In the genomic region with DNA sequence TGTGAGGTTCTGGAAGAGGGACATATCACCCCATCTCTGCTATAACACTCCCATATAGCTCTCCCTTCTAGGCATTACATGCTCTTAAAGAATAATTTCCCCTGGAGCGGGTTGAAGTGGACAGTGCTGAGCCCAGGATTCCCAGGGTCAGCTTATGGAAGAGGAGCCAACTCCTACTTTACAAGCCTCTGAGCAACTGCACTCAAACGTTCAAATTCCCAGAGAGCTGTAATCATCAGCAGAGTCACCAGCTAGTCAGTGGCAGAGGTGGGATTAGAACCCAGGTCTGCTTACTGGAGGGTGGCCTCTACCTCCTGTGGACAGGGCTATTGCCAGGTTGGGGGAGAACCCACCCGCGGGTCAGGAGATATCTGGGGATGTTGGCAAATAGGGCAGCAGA, we compare ENCODE assay signal across 12 cellular contexts. TPM values are rescaled to one million over a fixed set of nuclear protein-coding genes. Genes with fewer than 3 reads are reported as not detected.
DNase-seq lines count a peak whose midpoint lies in the region; ATAC-seq and TF ChIP-seq lines count a peak whose summit lies in the region.
"Had no signal": no experiment of that assay in that cellular context is flagged by ENCODE, and none has a peak within 500 bp of the region (broad histone marks: within the 10 kb centered on the region; RNA-seq: fewer than 3 reads in every experiment).

No MANE protein-coding gene starts in this region.

- 49 to 53% methylated on average over 4 of the region's 4 CpGs for WGBS in GM23248 (ENCODE audit: low coverage in 1 of 2, low lambda C conversion rate in 2 of 2, missing lambda C conversion rate in 2 of 2), 2 experiments
- WGBS in esophagus squamous epithelium, 2 donors, result 17 to 44% methylated on average over 1 to 3 of the region's 4 CpGs

- ATAC-seq in HG02840 (IDR thresholded peaks at IDR 0.05; ENCODE audit: low FRiP score, unreplicated experiment), result no peak
- ATAC-seq: activated naive CD4-positive, alpha-beta T cell treated with anti-CD3 and anti-CD28 coated beads, Interleukin-2, amount 50 U/mL, for 72 hours had no signal

- no peak overlapping the region for H3K9ac ChIP-seq in GM23248
- H3K9ac ChIP-seq in neural progenitor cell, result no peak overlapping the region

- in situ Hi-C loops in GM23248 (cut with MboI), result no loop called here

- H3K27me3 Mint-ChIP-seq in neural progenitor cell (ENCODE audit: insufficient read depth, low read depth), result peaks cover 20% of the 10 kb centered on the region

- H3K79me2 ChIP-seq in GM23248 (ENCODE audit: insufficient read depth) (no peaks in the 10 kb centered on the region), neural progenitor cell (ENCODE audit: low read depth) (no peaks in the 10 kb centered on the region)

- intact Hi-C loops in esophagus squamous epithelium (cut with DNase I), result no loop called here

- H4K20me1 ChIP-seq in GM23248 (ENCODE audit: insufficient read depth) (no peaks in the 10 kb centered on the region), neural progenitor cell (ENCODE audit: low read depth) (peaks cover 53% of the 10 kb centered on the region)

- H3K36me3 Mint-ChIP-seq in neural progenitor cell, result no peaks in the 10 kb centered on the region
- H3K36me3 Mint-ChIP-seq: activated naive CD4-positive, alpha-beta T cell treated with anti-CD3 and anti-CD28 coated beads, Interleukin-2, amount 50 U/mL, for 72 hours had no signal

- no peak overlapping the region for H3K4me3 ChIP-seq in GM23248
- H3K4me3 ChIP-seq in esophagus squamous epithelium, result peak overlapping the region; percentile 87 to 95 (median 92)
- H3K4me3 ChIP-seq in neural progenitor cell, result peak overlapping the region; percentile 92
- no peak overlapping the region for H3K4me3 ChIP-seq in H7 (ENCODE audit: insufficient read depth, low read depth, low read length)

- no peaks in the 10 kb centered on the region for H3K36me3 ChIP-seq in GM23248 (ENCODE audit: low read depth)
- H3K36me3 ChIP-seq in esophagus squamous epithelium, result peaks cover 0 to 21% (median 4%) of the 10 kb centered on the region in 3 donors
- no peaks in the 10 kb centered on the region for H3K36me3 ChIP-seq in neural progenitor cell
- H3K36me3 ChIP-seq in H7 (replicated peaks; ENCODE audit: control insufficient read depth, insufficient read depth, low read length), result no peaks in the 10 kb centered on the region; the same call in 1 of the 2 replicates

- 0 out of 2 replicates have a peak, but pooled peaks cover 5% of the 10 kb centered on the region for H3F3A ChIP-seq in GM23248 (ENCODE audit: insufficient read depth)
- peaks cover 28% of the 10 kb centered on the region for H3F3A ChIP-seq in neural progenitor cell (ENCODE audit: low read depth)

- H3K9me3 Mint-ChIP-seq in neural progenitor cell, result no peaks in the 10 kb centered on the region
- H3K9me3 Mint-ChIP-seq: activated naive CD4-positive, alpha-beta T cell treated with anti-CD3 and anti-CD28 coated beads, Interleukin-2, amount 50 U/mL, for 72 hours had no signal

- peak overlapping the region; percentile 82 for H3K4me3 Mint-ChIP-seq in neural progenitor cell

- no peak overlapping the region for H3K4me2 ChIP-seq in GM23248 (ENCODE audit: unreplicated experiment)
- H3K4me2 ChIP-seq in neural progenitor cell, result peak overlapping the region; percentile 97

- H3K4me1 ChIP-seq in GM23248 (ENCODE audit: insufficient read depth) (peaks cover 4% of the 10 kb centered on the region; the same call in 1 of the 2 replicates), esophagus squamous epithelium (peaks cover 6 to 83% (median 44%) of the 10 kb centered on the region in 3 donors), neural progenitor cell (peaks cover 29% of the 10 kb centered on the region)

- H3K9me3 ChIP-seq in GM23248 (ENCODE audit: low read depth), result no peaks in the 10 kb centered on the region
- H3K9me3 ChIP-seq in esophagus squamous epithelium, result no peaks in the 10 kb centered on the region
- H3K9me3 ChIP-seq in neural progenitor cell (ENCODE audit: low read depth), result no peaks in the 10 kb centered on the region

- no peaks in the 10 kb centered on the region for H3K9me2 ChIP-seq in GM23248 (ENCODE audit: insufficient read depth)

- H3K4me1 Mint-ChIP-seq in neural progenitor cell, result peaks cover 37% of the 10 kb centered on the region

- H3K27me3 ChIP-seq in GM23248 (replicated peaks; ENCODE audit: insufficient read depth) (peaks cover 4% of the 10 kb centered on the region), esophagus squamous epithelium (peaks cover 0 to 13% (median 0%) of the 10 kb centered on the region in 4 donors), neural progenitor cell (peaks cover 32% of the 10 kb centered on the region), H7 (ENCODE audit: control insufficient read depth, insufficient read depth, low read length) (peaks cover 13% of the 10 kb centered on the region)

- H2AFZ ChIP-seq in GM23248 (no peak overlapping the region), neural progenitor cell (replicated peaks) (no peak overlapping the region)

- DNase-seq in GM23248 (peak; percentile 32), esophagus squamous epithelium (lab: John Stamatoyannopoulos, UW) (no peak), neural progenitor cell (ENCODE audit: low spot score) (no peak), H7 (no peak), NCI-H526 treated with DMSO at 0.1 percent for 48 hours (lab: John Stamatoyannopoulos, UW) (no peak), DMS114 treated with DMSO at 0.1 percent for 48 hours (lab: John Stamatoyannopoulos, UW; ENCODE audit: unreplicated experiment) (no peak)
- DNase-seq: COR-L47, erythroblast, midbrain had no signal

- H3K27ac ChIP-seq in 22Rv1 (peak overlapping the region; percentile 78; the same call in 1 of the 2 replicates), GM23248 (no peak overlapping the region), esophagus squamous epithelium (peak overlapping the region; percentile 86 to 95 (median 94)), neural progenitor cell (no peak overlapping the region)

- no peak for TF ChIP-seq POLR2A in esophagus squamous epithelium (IDR thresholded peaks at IDR 0.05)

- H3K27ac Mint-ChIP-seq in neural progenitor cell, result no peak overlapping the region
- H3K27ac Mint-ChIP-seq: activated naive CD4-positive, alpha-beta T cell treated with anti-CD3 and anti-CD28 coated beads, Interleukin-2, amount 50 U/mL, for 72 hours had no signal

- no peak for TF ChIP-seq CTCF in 22Rv1 (IDR thresholded peaks at IDR 0.05)
- TF ChIP-seq CTCF in esophagus squamous epithelium (IDR thresholded peaks at IDR 0.05), result no peak
- TF ChIP-seq CTCF in neural progenitor cell (IDR thresholded peaks at IDR 0.05), result no peak

RNA-seq across cellular contexts. Expression of a gene that starts 1.4 kb away (rescaled TPM):
- 0.38 and 1.8 TPM in 2 replicates for total RNA-seq in GM23248 (2014; rRNA removed; shearing (Covaris generic))
- 0.13 and 0.16 TPM in 2 replicates for polyA plus RNA-seq in GM23248 (2016; fragmentation: Nextera tagmentation; extraction: Ambion mirVana)
- total RNA-seq in esophagus squamous epithelium, result 10 to 100 TPM; 11.9 to 18.8 (median 15.6) TPM
- total RNA-seq in neural progenitor cell (ENCODE audit: low replicate concordance), result 12.1 and 20.2 TPM in 2 replicates
- total RNA-seq in H7 (2014; rRNA removed; shearing (Covaris generic)), result 4.7 and 7.5 TPM in 2 replicates

Comparison
In these comparisons a context has a peak if more than half of its experiments do, and no peak if none do; other contexts are left out.
1. H3K27ac ChIP-seq: peak in 22Rv1 (single experiment) and esophagus squamous epithelium (4 of 4); none in GM23248 (single experiment) and neural progenitor cell (single experiment).
2. H3K4me3 ChIP-seq: peak in esophagus squamous epithelium (4 of 4) and neural progenitor cell (single experiment); none in GM23248 (single experiment) and H7 (single experiment).